ENCODE assay signal across 8 cellular contexts in genomic region chr19:53365134-53365898, GRCh38. TPM values are rescaled to one million over a fixed set of nuclear protein-coding genes. Genes with fewer than 3 reads are reported as not detected.
DNase-seq lines count a peak whose midpoint lies in the region; ATAC-seq and TF ChIP-seq lines count a peak whose summit lies in the region.

Gene ZNF525, plus strand, starts transcription at chr19:53365705. Its CDS starts 6,577 bp downstream, at chr19:53372282.

- H3K4me1 ChIP-seq in NT2/D1 (ENCODE audit: insufficient read depth, insufficient read length) (no peaks in the 10 kb centered on the region), mucosa of rectum (ENCODE audit: control insufficient read depth in 2 of 2, insufficient read depth in 2 of 2, low read length in 2 of 2) (peaks cover 0 to 6% of the 10 kb centered on the region in 2 donors)

- peak; percentile 31 for TF ChIP-seq CTCF in epithelial cell of proximal tubule (conservative IDR thresholded peaks at IDR 0.05; ENCODE audit: low read depth, low read length)

- H3K27ac ChIP-seq in mucosa of rectum (ENCODE audit: low read depth in 2 of 2, low read length in 2 of 2), result peak within 1 kb of the TSS; percentile 75 to 82

- H3K9me3 ChIP-seq in NT2/D1 (ENCODE audit: insufficient read depth, low read length), result no peaks in the 10 kb centered on the region
- H3K9me3 ChIP-seq in mucosa of rectum (ENCODE audit: control insufficient read depth in 2 of 2, low read length in 2 of 2), result no peaks in the 10 kb centered on the region

- peak; percentile 99 for ATAC-seq in GM19467 (IDR thresholded peaks at IDR 0.05; ENCODE audit: unreplicated experiment)

- H3K9ac ChIP-seq in NT2/D1 (ENCODE audit: insufficient read length, low read depth) (peak within 1 kb of the TSS; percentile 79), mucosa of rectum (ENCODE audit: low read depth in 1 of 2, low read length in 2 of 2) (peak within 1 kb of the TSS; percentile 77 to 85)

- peak; percentile 94 for DNase-seq in COLO668 (lab: John Stamatoyannopoulos, UW; ENCODE audit: unreplicated experiment)
- DNase-seq in HS-27A (ENCODE audit: low read depth), result peak; percentile 60
- peak; percentile 58 for DNase-seq in NT2/D1 (ENCODE audit: low read depth, low spot score)
- peak; percentile 96 for DNase-seq in activated T-cell treated with anti-CD3 and anti-CD28 coated beads for 1 hour (ENCODE audit: low read depth)
- no peak for DNase-seq in epithelial cell of proximal tubule (ENCODE audit: low read depth)
- peak; percentile 93 to 95 for DNase-seq in stimulated activated CD8-positive, alpha-beta memory T cell treated with anti-CD3 and anti-CD28 coated beads, Interleukin-4, amount 100 ng/mL, for 4 hours (ENCODE audit: low read depth in 2 of 2, low spot score in 1 of 2)

- peak within 1 kb of the TSS; percentile 69 for H3K4me3 ChIP-seq in NT2/D1 (ENCODE audit: insufficient read length, low read depth)
- peak within 1 kb of the TSS; percentile 95 for H3K4me3 ChIP-seq in epithelial cell of proximal tubule (ENCODE audit: low read depth, low read length)
- H3K4me3 ChIP-seq in mucosa of rectum (ENCODE audit: low read length in 2 of 2), result peak within 1 kb of the TSS; percentile 89 to 91

- H3K27me3 ChIP-seq in NT2/D1 (ENCODE audit: insufficient read depth, insufficient read length), result no peaks in the 10 kb centered on the region
- no peaks in the 10 kb centered on the region for H3K27me3 ChIP-seq in mucosa of rectum (ENCODE audit: control insufficient read depth in 2 of 2, insufficient read depth in 2 of 2, low read length in 2 of 2)

- H3K36me3 ChIP-seq in NT2/D1 (ENCODE audit: insufficient read depth, insufficient read length, low read length) (no peaks in the 10 kb centered on the region), mucosa of rectum (ENCODE audit: control insufficient read depth in 2 of 2, insufficient read depth in 2 of 2, low read length in 2 of 2) (no peaks in the 10 kb centered on the region)

RNA-seq across cellular contexts. Expression of gene ZNF525, which starts in this region (rescaled TPM):
- 5.6 and 16.3 TPM in 2 replicates for total RNA-seq in epithelial cell of proximal tubule
